In genomic region chr9:39464122-39464777, GRCh38 we compare ENCODE assay signal across 8 cellular contexts.
DNase-seq lines count a peak whose midpoint lies in the region; ATAC-seq, FAIRE-seq and TF ChIP-seq lines count a peak whose summit lies in the region.
"Not testable (repeated sequence)": the region's sequence is repeated elsewhere in the genome, so short reads cannot be mapped to it uniquely, and the experiment has no call there.

No MANE protein-coding gene starts in this region.

- not testable (repeated sequence) for TF ChIP-seq RAD21 in Ishikawa (IDR thresholded peaks at IDR 0.05; ENCODE audit: low read depth)

- H3K4me1 ChIP-seq in OCI-LY1 (ENCODE audit: insufficient read depth, low read length, severe bottlenecking); mesodermal cell (ENCODE audit: control insufficient read depth, insufficient read depth, low read length, poor library complexity, severe bottlenecking): not testable (repeated sequence)

- H3K36me3 ChIP-seq in OCI-LY1 (ENCODE audit: insufficient read depth, low read length); mesodermal cell (ENCODE audit: control insufficient read depth, insufficient read depth, low read length): not testable (repeated sequence)

- peak overlapping the region; percentile 56 for H3K4me2 ChIP-seq in OCI-LY1 (ENCODE audit: low read length)

- not testable (repeated sequence) for H3K27me3 ChIP-seq in OCI-LY1 (ENCODE audit: insufficient read depth, low read length)

- not testable (repeated sequence) for H3K79me2 ChIP-seq in OCI-LY1 (ENCODE audit: insufficient read depth, low read length)

- not testable (repeated sequence) for H3K9me3 ChIP-seq in OCI-LY1 (ENCODE audit: low read length); mesodermal cell (ENCODE audit: control insufficient read depth, low read length)

- peak; percentile 77 for DNase-seq in COLO668 (lab: John Stamatoyannopoulos, UW; ENCODE audit: unreplicated experiment)
- peak; percentile 82 for DNase-seq in activated CD8-positive, alpha-beta memory T cell treated with anti-CD3 and anti-CD28 coated beads, Interleukin-2, amount 50 U/mL, for 48 hours
- peak; percentile 44 to 65 (median 44) for DNase-seq in stimulated activated CD4-positive, alpha-beta T cell treated with anti-CD3 and anti-CD28 coated beads, TNF-alpha, amount 100 ng/mL, for 48 hours (ENCODE audit: low read depth in 3 of 3)

- H3K4me3 ChIP-seq in OCI-LY1 (ENCODE audit: low read depth, low read length, poor library complexity, severe bottlenecking) (peak overlapping the region; percentile 58), mesodermal cell (ENCODE audit: extremely low read depth, insufficient read depth, low read length, poor library complexity, severe bottlenecking) (peak overlapping the region; percentile 36)

- not testable (repeated sequence) for H2AFZ ChIP-seq in OCI-LY1 (ENCODE audit: low read length)

- not testable (repeated sequence) for H4K20me1 ChIP-seq in OCI-LY1 (ENCODE audit: insufficient read depth, low read length)

- FAIRE-seq in endometrium (lab: Jason Lieb, UNC), result peak; percentile 88

- not testable (repeated sequence) for H3K9me2 ChIP-seq in OCI-LY1 (ENCODE audit: low read depth, low read length)

- 0% methylated on average over 2 to 7 of the region's 46 CpGs for WGBS in mesodermal cell (ENCODE audit: insufficient coverage in 2 of 2), 2 experiments

- ATAC-seq in GM21717 (IDR thresholded peaks at IDR 0.05; ENCODE audit: unreplicated experiment), result peak; percentile 93

- TF ChIP-seq EP300 in Ishikawa (IDR thresholded peaks at IDR 0.05; ENCODE audit: borderline replicate concordance), result not testable (repeated sequence)

- TF ChIP-seq CTCF in OCI-LY1 (IDR thresholded peaks at IDR 0.05; ENCODE audit: low read length), result not testable (repeated sequence)

- H3K27ac ChIP-seq in OCI-LY1 (ENCODE audit: low read depth, low read length, poor library complexity, severe bottlenecking); mesodermal cell (ENCODE audit: low read depth, low read length, severe bottlenecking): not testable (repeated sequence)

- H3F3A ChIP-seq in OCI-LY1 (ENCODE audit: insufficient read depth, low read length), result not testable (repeated sequence)

- H3K9ac ChIP-seq in OCI-LY1 (ENCODE audit: low read length), result peak overlapping the region; percentile 50; the same call in 1 of the 2 replicates

TF ChIP-seq in Ishikawa, 13 proteins besides CTCF, POLR2A, EP300 and RAD21:
- TF ChIP-seq, protein P1, sequence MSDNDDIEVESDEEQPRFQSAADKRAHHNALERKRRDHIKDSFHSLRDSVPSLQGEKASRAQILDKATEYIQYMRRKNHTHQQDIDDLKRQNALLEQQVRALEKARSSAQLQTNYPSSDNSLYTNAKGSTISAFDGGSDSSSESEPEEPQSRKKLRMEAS (IDR thresholded peaks at IDR 0.05), result peak; percentile 82
- TF ChIP-seq TAF1 (IDR thresholded peaks at IDR 0.05; ENCODE audit: low read depth), result peak; percentile 41; the same call in 1 of the 2 replicates
